Comparison of ENCODE assay signal across 9 cellular contexts in genomic region chrX:129984196-129984962, GRCh38. TPM values are rescaled to one million over a fixed set of nuclear protein-coding genes. Genes with fewer than 3 reads are reported as not detected.
DNase-seq lines count a peak whose midpoint lies in the region; ATAC-seq, FAIRE-seq and TF ChIP-seq lines count a peak whose summit lies in the region.
"Had no signal": no experiment of that assay in that cellular context is flagged by ENCODE, and none has a peak within 500 bp of the region (broad histone marks: within the 10 kb centered on the region; RNA-seq: fewer than 3 reads in every experiment).

No MANE protein-coding gene starts in this region.

- peak overlapping the region; percentile 11; the same call in 1 of the 2 replicates for H3K4me2 ChIP-seq in GM12878 (ENCODE audit: control insufficient read depth, insufficient read depth)

- FAIRE-seq in GM12878 (lab: Jason Lieb, UNC) = no peak

- 54% methylated on average over 20 of the region's 63 CpGs for WGBS in GM12878 (ENCODE audit: insufficient coverage, insufficient replicate concordance, low lambda C conversion rate, missing lambda C conversion rate)

- CTCF ChIA-PET in GM12878 (lab: Yijun Ruan, JAX) = no interaction called here

- TF ChIP-seq RAD21 in GM12878 (IDR thresholded peaks at IDR 0.05; ENCODE audit: insufficient read depth, low read depth, low read length) = no peak

- DNase-seq in DMS 273 (lab: John Stamatoyannopoulos, UW; ENCODE audit: unreplicated experiment) (peak; percentile 54), DMS 273 treated with DMSO at 0.1 percent for 48 hours (lab: John Stamatoyannopoulos, UW) (no peak), RPMI7951 (ENCODE audit: low read depth) (peak; percentile 17), GM12878 (ENCODE audit: low read depth, low spot score) (no peak), left lobe of liver (ENCODE audit: low spot score) (peak; percentile 45), GM19238 (ENCODE audit: insufficient read length, low spot score) (no peak), NCI-H226 (no peak)

- H2AFZ ChIP-seq in GM12878 (ENCODE audit: control insufficient read depth, low read depth, low read length) = peak overlapping the region; percentile 47

- H4K20me1 ChIP-seq in GM12878 (ENCODE audit: control insufficient read depth, insufficient read depth) = no peaks in the 10 kb centered on the region

- H3K9me3 ChIP-seq in GM12878 (replicated peaks; ENCODE audit: control insufficient read depth, insufficient read depth, low read length) = no peaks in the 10 kb centered on the region; the same call in 2 of the 3 replicates
- H3K9me3 ChIP-seq in stomach smooth muscle (ENCODE audit: control insufficient read depth in 2 of 2, low read length in 2 of 2) = no peaks in the 10 kb centered on the region

- H3K4me3 ChIP-seq in GM12878 (peak overlapping the region; percentile 8; the same call in 1 of the 2 replicates), stomach smooth muscle (ENCODE audit: low read length in 2 of 2) (peak overlapping the region; percentile 43 to 70)

- in situ Hi-C loops in GM12878 (cut with MboI) = no loop called here

- no TSS peak for BruUV-seq in GM12878 (replicated peaks; lab: Mats Ljungman, UMichigan)

- RAD21 ChIA-PET in GM12878 (lab: Charles Lee; ENCODE audit: unreplicated experiment) = no interaction called here

- H3K79me2 ChIP-seq in GM12878 (ENCODE audit: control insufficient read depth, insufficient read depth, low read length) = no peaks in the 10 kb centered on the region

- TF ChIP-seq POLR2A in GM12878 (IDR thresholded peaks at IDR 0.05; ENCODE audit: low read depth, low read length) = no peak

- H3K27ac ChIP-seq in GM12878 (ENCODE audit: control insufficient read depth, insufficient read depth) (no peak overlapping the region), stomach smooth muscle (ENCODE audit: low read length) (no peak overlapping the region)
- H3K27ac ChIP-seq: 22Rv1 had no signal

- TF ChIP-seq CTCF in GM12878 (IDR thresholded peaks at IDR 0.05 in 2 of 3, conservative IDR thresholded peaks at IDR 0.05 in 1 of 3; ENCODE audit: control insufficient read depth in 2 of 3, extremely low read depth in 1 of 3, insufficient read depth in 1 of 3, low read depth in 3 of 3, low read length in 3 of 3) = no peak

- H3K36me3 ChIP-seq in GM12878 (ENCODE audit: control insufficient read depth in 2 of 2, insufficient read depth in 2 of 2, low read length in 1 of 2) (no peaks in the 10 kb centered on the region), stomach smooth muscle (ENCODE audit: control insufficient read depth in 2 of 2, insufficient read depth in 2 of 2, low read length in 2 of 2) (no peaks in the 10 kb centered on the region)

- no peaks in the 10 kb centered on the region for H3K27me3 ChIP-seq in GM12878 (replicated peaks in 1 of 2; ENCODE audit: control insufficient read depth in 2 of 2, insufficient read depth in 2 of 2, low read length in 1 of 2)
- H3K27me3 ChIP-seq in stomach smooth muscle (ENCODE audit: control insufficient read depth in 1 of 2, insufficient read depth in 2 of 2, low read length in 2 of 2) = no peaks in the 10 kb centered on the region

- ATAC-seq in GM12878 (no peak), left lobe of liver (no peak)

- TF ChIP-seq EP300 in GM12878 (IDR thresholded peaks at IDR 0.05; ENCODE audit: borderline replicate concordance in 1 of 2, control insufficient read depth in 1 of 2, low read depth in 2 of 2, low read length in 2 of 2) = no peak

- SMC1A ChIA-PET in GM12878 (lab: Charles Lee; ENCODE audit: uncharacterized antibody, unreplicated experiment) = no interaction called here

- POLR2A ChIA-PET in GM12878 (lab: Charles Lee) = no interaction called here

- H3K9ac ChIP-seq in GM12878 (ENCODE audit: control insufficient read depth, insufficient read depth, low read length) = no peak overlapping the region
- no peak overlapping the region for H3K9ac ChIP-seq in stomach smooth muscle (ENCODE audit: low read length in 2 of 2)

- intact Hi-C loops in GM12878 (cut with micrococcal nuclease; ENCODE audit: unreplicated experiment) = no loop called here

- H3K4me1 ChIP-seq in GM12878 (ENCODE audit: control insufficient read depth, insufficient read depth, low read length) (peaks cover 5% of the 10 kb centered on the region; the same call in 1 of the 2 replicates), stomach smooth muscle (ENCODE audit: control insufficient read depth, insufficient read depth, low read length) (peaks cover 2% of the 10 kb centered on the region)

TF ChIP-seq in GM12878, 131 proteins besides CTCF, POLR2A, EP300 and RAD21:
- TF ChIP-seq PRDM15 (CRISPR knock-in tag; IDR thresholded peaks at IDR 0.05) (no peak), BHLHE40 (IDR thresholded peaks at IDR 0.05; ENCODE audit: borderline replicate concordance in 1 of 2, low read depth in 2 of 2, low read length in 1 of 2) (peak in 1 of 2 experiments; percentile 57; a peak in 1 of 4 replicates)

RNA-seq across cellular contexts. Expression of gene BCORL1, which starts 1.9 kb away (rescaled TPM):
- total RNA-seq in RPMI7951 (2014; rRNA removed; shearing (Covaris generic)) = 0.49 and 0.96 TPM in 2 replicates
- total RNA-seq in GM12878 (2013; cell fraction: nucleolus; rRNA removed) = 4.6 and 5.5 TPM in 2 replicates
- 0.51 and 0.76 TPM in 2 replicates for total RNA-seq in GM12878 (2014; rRNA removed)
- 0.63 and 0.64 TPM in 2 replicates for total RNA-seq in GM12878 (2014; rRNA removed; fragmentation: Illumina TruSeq; extraction: Trizol)
- total RNA-seq in GM12878 (2021) = 6.1 and 7.2 TPM in 2 replicates
- polyA plus RNA-seq in GM12878 (2011; ENCODE audit: low read depth) = 0.55 TPM
- polyA plus RNA-seq in GM12878 (2011; rRNA removed) = 0.14 and 0.27 TPM in 2 replicates
- polyA plus RNA-seq in GM12878 (2011; cell fraction: cytosol; rRNA removed) = 0.33 and 0.63 TPM in 2 replicates
- 1.5 and 1.6 TPM in 2 replicates for polyA plus RNA-seq in GM12878 (2011; cell fraction: nucleus; rRNA removed)
- polyA plus RNA-seq in GM12878 (2012) = 1.9 and 2.3 TPM in 2 replicates
- polyA plus RNA-seq in GM12878 (2014; fragmentation: Illumina TruSeq; extraction: Trizol) = 2.3 and 2.9 TPM in 2 replicates
- under 1 TPM; 0.16 to 0.22 TPM for polyA plus RNA-seq in GM12878 (2014; fragmentation: Nextera tagmentation; extraction: Ambion mirVana)
- 1.3 and 1.6 TPM in 2 replicates for polyA plus RNA-seq in GM12878 (2014; rRNA removed)
- 1 to 10 TPM; 1.4 to 1.7 TPM for polyA plus RNA-seq in GM12878 (2016; fragmentation: Nextera tagmentation; extraction: Ambion mirVana)
- polyA minus RNA-seq in GM12878 (2011; rRNA and poly(A)+ RNA removed) = 0.51 and 1.1 TPM in 2 replicates
- polyA minus RNA-seq in GM12878 (2011; cell fraction: cytosol; rRNA and poly(A)+ RNA removed) = 1.0 and 1.6 TPM in 2 replicates
- polyA minus RNA-seq in GM12878 (2011; cell fraction: nucleus; rRNA and poly(A)+ RNA removed) = 0.85 and 1.4 TPM in 2 replicates
- total RNA-seq in left lobe of liver = 8.1 TPM

Comparison
In these comparisons a context has a peak if more than half of its experiments do, and no peak if none do; other contexts are left out.
1. DNase-seq: peak in DMS 273 (single experiment), RPMI7951 (single experiment) and left lobe of liver (single experiment); none in DMS 273 treated with DMSO at 0.1 percent for 48 hours (single experiment), GM12878 (single experiment), GM19238 (single experiment) and NCI-H226 (single experiment).